In the genomic region with DNA sequence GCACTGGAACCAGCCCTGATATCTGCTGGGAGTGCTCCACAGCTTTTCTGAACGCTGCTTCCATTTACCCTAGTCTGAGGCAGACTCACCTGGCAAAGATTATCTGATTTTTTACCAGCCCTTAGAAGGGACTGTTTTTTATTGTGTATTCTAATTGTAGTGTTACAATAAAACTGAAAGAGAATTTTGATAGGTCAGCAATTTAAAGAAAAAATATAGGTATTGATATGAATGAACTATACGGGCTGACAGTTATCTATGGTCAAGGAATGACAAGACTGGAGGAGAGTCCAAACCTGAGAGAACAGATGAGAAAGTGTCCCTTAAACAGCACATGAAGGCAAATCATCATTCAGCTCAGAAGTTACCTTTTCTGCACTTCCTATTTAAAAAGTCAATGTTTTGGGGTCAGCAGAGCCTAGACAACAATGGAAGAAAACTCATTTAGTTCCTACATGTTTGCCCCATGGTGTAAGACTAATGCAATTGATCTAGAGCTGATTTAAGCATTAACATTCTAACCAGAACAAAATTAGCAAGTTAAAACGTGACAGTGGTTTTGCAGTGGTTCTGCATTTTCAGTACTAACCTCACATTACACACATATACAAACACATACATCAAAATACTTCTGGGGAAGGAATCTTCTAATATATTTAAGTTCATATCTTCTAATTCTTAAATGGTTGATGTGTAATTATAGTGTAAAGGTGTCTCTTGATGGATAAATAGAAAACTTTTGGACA, we compare ENCODE assay signal across 2 cellular contexts.
TF ChIP-seq lines count a peak whose summit lies in the region.

No MANE protein-coding gene starts in this region.

TF ChIP-seq in IMR-90, 13 proteins besides CTCF, POLR2A, EP300 and RAD21:
- no peak for TF ChIP-seq SMC3 (IDR thresholded peaks at IDR 0.05; ENCODE audit: low read depth, low read length)
- peak; percentile 82 for TF ChIP-seq MAFK (IDR thresholded peaks at IDR 0.05; ENCODE audit: low read depth, low read length)

TF ChIP-seq in H1, 55 proteins besides CTCF, POLR2A, EP300 and RAD21:
- TF ChIP-seq HDAC6 (IDR thresholded peaks at IDR 0.05; ENCODE audit: low read depth, low read length) (no peak), MAFK (IDR thresholded peaks at IDR 0.05; ENCODE audit: low read depth, low read length) (peak; percentile 23; the same call in 1 of the 2 replicates)
TF ChIP-seq in H1: peak in this region for 1.
